Comparison of ENCODE assay signal across 10 cellular contexts in genomic region chr9:31519011-31519410, GRCh38.
A peak's percentile ranks its signal among the peaks of the same experiment; 100 is the strongest.
DNase-seq lines count a peak whose midpoint lies in the region; ATAC-seq and TF ChIP-seq lines count a peak whose summit lies in the region.
"Had no signal": no experiment of that assay in that cellular context is flagged by ENCODE, and none has a peak within 500 bp of the region (broad histone marks: within the 10 kb centered on the region; RNA-seq: fewer than 3 reads in every experiment).

No MANE protein-coding gene starts in this region.

- peaks cover 12% of the 10 kb centered on the region for H3K4me1 Mint-ChIP-seq in activated CD4-positive, alpha-beta memory T cell treated with anti-CD3 and anti-CD28 coated beads for 36 hours (ENCODE audit: low read depth)
- H3K4me1 Mint-ChIP-seq in activated CD4-positive, alpha-beta memory T cell treated with anti-CD3 and anti-CD28 coated beads, Interleukin-2, amount 10 ng/mL, durations not matched to agents 7 days and 5 days = no peaks in the 10 kb centered on the region
- no peaks in the 10 kb centered on the region for H3K4me1 Mint-ChIP-seq in activated CD4-positive, alpha-beta T cell treated with anti-CD3 and anti-CD28 coated beads, Interleukin-2, amount 10 ng/mL, durations not matched to agents 24 days and 14 days

- H3K4me3 ChIP-seq in gastroesophageal sphincter = no peak overlapping the region
- H3K4me3 ChIP-seq: left lung had no signal

- intact Hi-C loops in activated CD4-positive, alpha-beta memory T cell treated with anti-CD3 and anti-CD28 coated beads for 36 hours (cut with micrococcal nuclease) = no loop called here
- intact Hi-C loops in activated CD4-positive, alpha-beta T cell treated with anti-CD3 and anti-CD28 coated beads, Interleukin-2, amount 10 ng/mL, durations not matched to agents 24 days and 14 days (cut with micrococcal nuclease) = no loop called here
- intact Hi-C loops in cardiac septum (cut with DNase I) = no loop called here

- H3K27ac Mint-ChIP-seq in activated CD4-positive, alpha-beta memory T cell treated with anti-CD3 and anti-CD28 coated beads for 36 hours = no peak overlapping the region
- no peak overlapping the region for H3K27ac Mint-ChIP-seq in activated CD4-positive, alpha-beta memory T cell treated with anti-CD3 and anti-CD28 coated beads, Interleukin-2, amount 10 ng/mL, durations not matched to agents 7 days and 5 days
- H3K27ac Mint-ChIP-seq in activated CD4-positive, alpha-beta T cell treated with anti-CD3 and anti-CD28 coated beads, Interleukin-2, amount 10 ng/mL, durations not matched to agents 24 days and 14 days = no peak overlapping the region

- ATAC-seq in HG02798 (IDR thresholded peaks at IDR 0.05; ENCODE audit: poor library complexity, unreplicated experiment) = peak; percentile 80
- ATAC-seq in gastroesophageal sphincter = no peak
- ATAC-seq: left lung had no signal

- H3K9me3 ChIP-seq in gastroesophageal sphincter = no peaks in the 10 kb centered on the region

- WGBS in gastroesophageal sphincter (ENCODE audit: low coverage in 1 of 2), 2 donors = no CpG with 5 or more reads among the region's 6 CpGs

- no peak for TF ChIP-seq POLR2A in gastroesophageal sphincter (IDR thresholded peaks at IDR 0.05)

- peaks cover 4% of the 10 kb centered on the region for H3K9me3 Mint-ChIP-seq in activated CD4-positive, alpha-beta memory T cell treated with anti-CD3 and anti-CD28 coated beads for 36 hours
- H3K9me3 Mint-ChIP-seq in activated CD4-positive, alpha-beta memory T cell treated with anti-CD3 and anti-CD28 coated beads, Interleukin-2, amount 10 ng/mL, durations not matched to agents 7 days and 5 days = peaks cover 7% of the 10 kb centered on the region
- H3K9me3 Mint-ChIP-seq in activated CD4-positive, alpha-beta T cell treated with anti-CD3 and anti-CD28 coated beads, Interleukin-2, amount 10 ng/mL, durations not matched to agents 24 days and 14 days = peaks cover 21% of the 10 kb centered on the region

- peaks cover 3% of the 10 kb centered on the region for H3K36me3 Mint-ChIP-seq in activated CD4-positive, alpha-beta memory T cell treated with anti-CD3 and anti-CD28 coated beads for 36 hours
- no peaks in the 10 kb centered on the region for H3K36me3 Mint-ChIP-seq in activated CD4-positive, alpha-beta memory T cell treated with anti-CD3 and anti-CD28 coated beads, Interleukin-2, amount 10 ng/mL, durations not matched to agents 7 days and 5 days (ENCODE audit: low read depth)
- H3K36me3 Mint-ChIP-seq in activated CD4-positive, alpha-beta T cell treated with anti-CD3 and anti-CD28 coated beads, Interleukin-2, amount 10 ng/mL, durations not matched to agents 24 days and 14 days (ENCODE audit: low read depth) = no peaks in the 10 kb centered on the region

- POLR2A ChIA-PET in activated CD4-positive, alpha-beta memory T cell treated with anti-CD3 and anti-CD28 coated beads for 36 hours (lab: Charles Lee) = no interaction called here
- POLR2A ChIA-PET in activated CD4-positive, alpha-beta memory T cell treated with anti-CD3 and anti-CD28 coated beads, Interleukin-2, amount 10 ng/mL, durations not matched to agents 7 days and 5 days (lab: Charles Lee) = no interaction called here

- H3K27me3 Mint-ChIP-seq in activated CD4-positive, alpha-beta memory T cell treated with anti-CD3 and anti-CD28 coated beads for 36 hours = no peaks in the 10 kb centered on the region
- H3K27me3 Mint-ChIP-seq in activated CD4-positive, alpha-beta memory T cell treated with anti-CD3 and anti-CD28 coated beads, Interleukin-2, amount 10 ng/mL, durations not matched to agents 7 days and 5 days = no peaks in the 10 kb centered on the region
- H3K27me3 Mint-ChIP-seq in activated CD4-positive, alpha-beta T cell treated with anti-CD3 and anti-CD28 coated beads, Interleukin-2, amount 10 ng/mL, durations not matched to agents 24 days and 14 days = no peaks in the 10 kb centered on the region

- H3K27ac ChIP-seq in gastroesophageal sphincter = no peak overlapping the region
- H3K27ac ChIP-seq: left lung had no signal

- H3K27me3 ChIP-seq in gastroesophageal sphincter = no peaks in the 10 kb centered on the region
- H3K27me3 ChIP-seq: left lung had no signal

- no peak for TF ChIP-seq CTCF in gastroesophageal sphincter (IDR thresholded peaks at IDR 0.05)

- TF ChIP-seq EP300 in gastroesophageal sphincter (IDR thresholded peaks at IDR 0.05) = no peak

- peak; percentile 58 for DNase-seq in activated CD4-positive, alpha-beta memory T cell treated with anti-CD3 and anti-CD28 coated beads for 36 hours
- no peak for DNase-seq in activated CD4-positive, alpha-beta memory T cell treated with anti-CD3 and anti-CD28 coated beads, Interleukin-2, amount 10 ng/mL, durations not matched to agents 7 days and 5 days
- peak; percentile 62 for DNase-seq in activated CD4-positive, alpha-beta T cell treated with anti-CD3 and anti-CD28 coated beads, Interleukin-2, amount 10 ng/mL, durations not matched to agents 24 days and 14 days
- peak; percentile 2 to 7 for DNase-seq in stimulated activated CD8-positive, alpha-beta memory T cell treated with anti-CD3 and anti-CD28 coated beads, Interleukin-2, amount 100 ng/mL, for 48 hours (ENCODE audit: low read depth in 2 of 2)
- DNase-seq in OCI-M2 (lab: John Stamatoyannopoulos, UW; ENCODE audit: unreplicated experiment) (no peak), cardiac septum (ENCODE audit: low spot score) (no peak)
- DNase-seq: effector CD4-positive, alpha-beta T cell had no signal

- H3K4me3 Mint-ChIP-seq in activated CD4-positive, alpha-beta memory T cell treated with anti-CD3 and anti-CD28 coated beads for 36 hours = no peak overlapping the region
- H3K4me3 Mint-ChIP-seq in activated CD4-positive, alpha-beta memory T cell treated with anti-CD3 and anti-CD28 coated beads, Interleukin-2, amount 10 ng/mL, durations not matched to agents 7 days and 5 days = no peak overlapping the region
- no peak overlapping the region for H3K4me3 Mint-ChIP-seq in activated CD4-positive, alpha-beta T cell treated with anti-CD3 and anti-CD28 coated beads, Interleukin-2, amount 10 ng/mL, durations not matched to agents 24 days and 14 days

- CTCF ChIA-PET in activated CD4-positive, alpha-beta memory T cell treated with anti-CD3 and anti-CD28 coated beads for 36 hours (lab: Charles Lee) = no interaction called here
- CTCF ChIA-PET in activated CD4-positive, alpha-beta memory T cell treated with anti-CD3 and anti-CD28 coated beads, Interleukin-2, amount 10 ng/mL, durations not matched to agents 7 days and 5 days (lab: Charles Lee) = no interaction called here

- H3K4me1 ChIP-seq in gastroesophageal sphincter = no peaks in the 10 kb centered on the region
- H3K4me1 ChIP-seq: left lung had no signal

- H3K36me3 ChIP-seq in gastroesophageal sphincter = no peaks in the 10 kb centered on the region
- H3K36me3 ChIP-seq: left lung had no signal

Comparison
In these comparisons a context has a peak if more than half of its experiments do, and no peak if none do; other contexts are left out.
1. DNase-seq: peak in activated CD4-positive, alpha-beta memory T cell treated with anti-CD3 and anti-CD28 coated beads for 36 hours (single experiment), activated CD4-positive, alpha-beta T cell treated with anti-CD3 and anti-CD28 coated beads, Interleukin-2, amount 10 ng/mL, durations not matched to agents 24 days and 14 days (single experiment) and stimulated activated CD8-positive, alpha-beta memory T cell treated with anti-CD3 and anti-CD28 coated beads, Interleukin-2, amount 100 ng/mL, for 48 hours (2 of 2); none in activated CD4-positive, alpha-beta memory T cell treated with anti-CD3 and anti-CD28 coated beads, Interleukin-2, amount 10 ng/mL, durations not matched to agents 7 days and 5 days (single experiment), OCI-M2 (single experiment) and cardiac septum (single experiment).